1 cellular context compared by ENCODE assay signal in the genomic region with DNA sequence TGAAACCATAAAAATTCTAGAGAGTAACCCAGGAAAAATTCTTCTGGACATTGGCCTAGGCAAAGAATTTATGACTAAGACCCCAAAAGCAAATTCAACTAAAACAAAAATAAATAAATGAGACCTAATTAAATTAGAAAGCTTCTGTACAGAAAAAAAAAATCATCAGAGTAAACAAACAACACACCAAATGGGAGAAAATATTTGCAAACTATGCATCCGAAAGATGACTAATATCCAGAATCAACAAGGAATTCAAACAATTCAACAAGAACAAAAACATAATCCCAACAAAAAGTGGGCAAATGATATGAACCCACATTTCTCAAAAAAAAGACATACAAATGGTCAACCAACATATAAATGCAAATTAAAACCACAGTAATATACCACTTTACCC.
TF ChIP-seq lines count a peak whose summit lies in the region.

No MANE protein-coding gene starts in this region.

TF ChIP-seq in IMR-90, 13 proteins besides CTCF, POLR2A, EP300 and RAD21 (continued from another document):
- TF ChIP-seq SMC3 (IDR thresholded peaks at IDR 0.05; ENCODE audit: low read depth, low read length) (no peak), RCOR1 (IDR thresholded peaks at IDR 0.05; ENCODE audit: insufficient replicate concordance, low read length) (no peak), CHD1 (IDR thresholded peaks at IDR 0.05; ENCODE audit: low read depth, low read length) (no peak)
TF ChIP-seq in IMR-90: peak in this region for 0.
